13 cellular contexts compared by ENCODE assay signal in the genomic region with DNA sequence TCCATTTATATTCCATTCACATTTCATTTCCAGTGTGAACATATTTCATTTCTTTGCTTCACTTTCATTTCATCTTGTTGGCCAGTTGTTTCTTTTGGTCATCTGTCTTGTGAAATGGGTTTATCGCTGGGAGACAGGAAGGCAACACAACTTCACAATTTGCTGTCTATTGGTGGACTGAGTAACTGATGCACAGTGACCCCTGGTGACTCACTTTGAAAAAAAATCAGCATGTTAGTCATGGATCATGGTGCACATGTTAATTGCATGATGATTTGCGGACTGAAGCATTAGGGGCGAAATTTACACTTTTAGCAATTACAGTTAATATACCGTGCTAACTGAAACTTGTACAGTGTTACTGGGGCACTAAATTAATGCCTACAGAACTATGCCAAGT. TPM values are rescaled to one million over a fixed set of nuclear protein-coding genes. Genes with fewer than 3 reads are reported as not detected.
DNase-seq lines count a peak whose midpoint lies in the region; ATAC-seq and TF ChIP-seq lines count a peak whose summit lies in the region.
"Had no signal": no experiment of that assay in that cellular context is flagged by ENCODE, and none has a peak within 500 bp of the region (broad histone marks: within the 10 kb centered on the region; RNA-seq: fewer than 3 reads in every experiment).

No MANE protein-coding gene starts in this region.

- H3K4me1 ChIP-seq in right atrium auricular region: no peaks in the 10 kb centered on the region
- no peaks in the 10 kb centered on the region for H3K4me1 ChIP-seq in OCI-LY3 (ENCODE audit: low read length)
- H3K4me1 ChIP-seq: Peyer's patch had no signal

- intact Hi-C loops in Right ventricle myocardium inferior (cut with DNase I): no loop called here

- H3K36me3 ChIP-seq in right atrium auricular region: no peaks in the 10 kb centered on the region
- no peaks in the 10 kb centered on the region for H3K36me3 ChIP-seq in OCI-LY3 (replicated peaks; ENCODE audit: low read depth, low read length)
- H3K36me3 ChIP-seq: Peyer's patch had no signal

- no peak for TF ChIP-seq CTCF in right atrium auricular region (IDR thresholded peaks at IDR 0.05)
- peak; percentile 48 for TF ChIP-seq CTCF in OCI-LY3 (IDR thresholded peaks at IDR 0.05; ENCODE audit: low read depth, low read length)
- no peak for TF ChIP-seq CTCF in fibroblast of villous mesenchyme (IDR thresholded peaks at IDR 0.05; ENCODE audit: insufficient read depth, low read depth, low read length)

- H3K4me2 ChIP-seq in OCI-LY3 (ENCODE audit: low read length): no peak overlapping the region

- ATAC-seq in Right ventricle myocardium inferior (peak; percentile 23), HG03378 (IDR thresholded peaks at IDR 0.05; ENCODE audit: unreplicated experiment) (no peak), HG02852 (IDR thresholded peaks at IDR 0.05; ENCODE audit: unreplicated experiment) (no peak)
- ATAC-seq: activated CD8-positive, alpha-beta memory T cell treated with anti-CD3 and anti-CD28 coated beads, Interleukin-2, amount 10 ng/mL, durations not matched to agents 7 days and 5 days; left lobe of liver had no signal

- H2AFZ ChIP-seq in OCI-LY3 (ENCODE audit: low read depth, low read length): no peak overlapping the region

- H4K20me1 ChIP-seq in OCI-LY3 (ENCODE audit: insufficient read depth, low read length): no peaks in the 10 kb centered on the region

- no peaks in the 10 kb centered on the region for H3K9me3 ChIP-seq in right atrium auricular region
- H3K9me3 ChIP-seq in OCI-LY3 (ENCODE audit: insufficient read depth, low read length): no peaks in the 10 kb centered on the region
- H3K9me3 ChIP-seq: Peyer's patch had no signal

- DNase-seq in Right ventricle myocardium inferior (ENCODE audit: missing footprints) (no peak), right atrium auricular region (ENCODE audit: low spot score) (no peak), fibroblast of villous mesenchyme (ENCODE audit: low read depth) (peak; percentile 25), HuH-7.5 (ENCODE audit: low spot score) (no peak), DMS 273 (lab: John Stamatoyannopoulos, UW; ENCODE audit: unreplicated experiment) (no peak)
- DNase-seq: activated CD8-positive, alpha-beta memory T cell treated with anti-CD3 and anti-CD28 coated beads, Interleukin-2, amount 10 ng/mL, durations not matched to agents 7 days and 5 days; cortex of kidney; NCI-H2081; Peyer's patch had no signal

- no peaks in the 10 kb centered on the region for H3K27me3 ChIP-seq in right atrium auricular region
- peaks cover 53% of the 10 kb centered on the region for H3K27me3 ChIP-seq in OCI-LY3 (ENCODE audit: low read depth, low read length)
- H3K27me3 ChIP-seq: Peyer's patch had no signal

- no peak overlapping the region for H3K27ac ChIP-seq in right atrium auricular region
- no peak overlapping the region for H3K27ac ChIP-seq in OCI-LY3 (ENCODE audit: low read length)
- H3K27ac ChIP-seq: Peyer's patch had no signal

- H3K4me3 ChIP-seq in right atrium auricular region (no peak overlapping the region), OCI-LY3 (ENCODE audit: low read length) (no peak overlapping the region), fibroblast of villous mesenchyme (ENCODE audit: low read depth, low read length) (no peak overlapping the region)
- H3K4me3 ChIP-seq: Peyer's patch had no signal

- no peak overlapping the region for H3K9ac ChIP-seq in OCI-LY3 (ENCODE audit: low read length)

- H3K79me2 ChIP-seq in OCI-LY3 (ENCODE audit: low read length): no peaks in the 10 kb centered on the region

RNA-seq across cellular contexts. Expression of a gene that starts 37.1 kb away (rescaled TPM):
- total RNA-seq in Right ventricle myocardium inferior: 1.4 TPM
- 1 to 10 TPM; 1.4 to 3.7 TPM for total RNA-seq in right atrium auricular region
- 0.86 and 4.2 TPM in 2 replicates for total RNA-seq in fibroblast of villous mesenchyme
- total RNA-seq: activated CD8-positive, alpha-beta memory T cell treated with anti-CD3 and anti-CD28 coated beads, Interleukin-2, amount 10 ng/mL, durations not matched to agents 7 days and 5 days had no signal
